In the genomic region with DNA sequence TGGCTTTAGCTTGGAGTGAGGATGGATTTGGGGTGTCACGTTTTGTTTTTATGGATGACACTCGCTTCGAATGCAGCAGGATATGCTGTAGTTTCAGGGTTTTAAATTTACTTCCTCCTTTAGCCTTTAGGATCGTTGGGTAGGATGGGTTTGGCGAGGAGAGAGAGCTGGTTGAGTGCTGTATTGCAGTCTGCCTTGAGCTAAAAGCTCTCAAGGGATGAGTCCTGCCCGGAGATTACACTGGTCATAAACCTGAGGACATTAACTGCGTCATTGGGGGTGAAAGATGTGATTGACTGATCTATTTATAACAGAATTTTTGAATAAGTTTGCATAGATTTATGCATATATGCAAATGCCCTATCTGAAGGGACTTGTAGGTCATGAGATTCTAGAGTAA, we compare ENCODE assay signal across 8 cellular contexts. TPM values are rescaled to one million over a fixed set of nuclear protein-coding genes. Genes with fewer than 3 reads are reported as not detected.
DNase-seq lines count a peak whose midpoint lies in the region; ATAC-seq, FAIRE-seq and TF ChIP-seq lines count a peak whose summit lies in the region.
"Not testable (repeated sequence)": the region's sequence is repeated elsewhere in the genome, so short reads cannot be mapped to it uniquely, and the experiment has no call there.

No MANE protein-coding gene starts in this region.

- TF ChIP-seq RAD21 in GM12878 (IDR thresholded peaks at IDR 0.05; ENCODE audit: insufficient read depth, low read depth, low read length): not testable (repeated sequence)

- H2AFZ ChIP-seq in GM12878 (ENCODE audit: control insufficient read depth, low read depth, low read length): not testable (repeated sequence)

- no CpG with 5 or more reads among the region's 7 CpGs for WGBS in GM12878 (ENCODE audit: insufficient coverage, insufficient replicate concordance, low lambda C conversion rate, missing lambda C conversion rate)

- RAD21 ChIA-PET in GM12878 (lab: Charles Lee; ENCODE audit: unreplicated experiment): not testable (repeated sequence)

- H3K9me3 Mint-ChIP-seq in WTC11; naive thymus-derived CD4-positive, alpha-beta T cell: not testable (repeated sequence)

- not testable (repeated sequence) for H3K27me3 ChIP-seq in GM12878 (replicated peaks in 1 of 2; ENCODE audit: control insufficient read depth in 2 of 2, insufficient read depth in 2 of 2, low read length in 1 of 2); naive thymus-derived CD4-positive, alpha-beta T cell (ENCODE audit: control insufficient read depth in 2 of 2, insufficient read depth in 2 of 2, low read length in 2 of 2)

- H3K4me1 ChIP-seq in GM12878 (ENCODE audit: control insufficient read depth, insufficient read depth, low read length); naive thymus-derived CD4-positive, alpha-beta T cell (ENCODE audit: control insufficient read depth in 2 of 2, insufficient read depth in 2 of 2, low read length in 2 of 2): not testable (repeated sequence)

- ATAC-seq in GM18867 (IDR thresholded peaks at IDR 0.05; ENCODE audit: unreplicated experiment) (peak; percentile 32), GM21737 (IDR thresholded peaks at IDR 0.05; ENCODE audit: unreplicated experiment) (peak; percentile 39), HG03354 (IDR thresholded peaks at IDR 0.05; ENCODE audit: poor library complexity, severe bottlenecking, unreplicated experiment) (peak; percentile 58), WTC11 (peak; percentile 19), GM12878 (peak; percentile 88), left cardiac atrium (peak; percentile 58 to 80)
- ATAC-seq in naive thymus-derived CD4-positive, alpha-beta T cell: peak; percentile 58

- not testable (repeated sequence) for H3K4me3 ChIP-seq in GM12878; naive thymus-derived CD4-positive, alpha-beta T cell (ENCODE audit: low read length)

- not testable (repeated sequence) for H3K27me3 Mint-ChIP-seq in WTC11 (ENCODE audit: low read depth); naive thymus-derived CD4-positive, alpha-beta T cell

- intact Hi-C loops in GM12878 (cut with micrococcal nuclease; ENCODE audit: unreplicated experiment); left cardiac atrium (cut with DNase I); naive thymus-derived CD4-positive, alpha-beta T cell (cut with micrococcal nuclease): not testable (repeated sequence)

- not testable (repeated sequence) for DNase-seq in WTC11 (ENCODE audit: low spot score); GM12878 (ENCODE audit: low read depth, low spot score); left cardiac atrium; naive thymus-derived CD4-positive, alpha-beta T cell; urothelium cell line (ENCODE audit: low spot score)

- TF ChIP-seq EP300 in GM12878 (IDR thresholded peaks at IDR 0.05; ENCODE audit: borderline replicate concordance in 1 of 2, control insufficient read depth in 1 of 2, low read depth in 2 of 2, low read length in 2 of 2): not testable (repeated sequence)

- CTCF ChIA-PET in WTC11 (lab: Charles Lee); GM12878 (lab: Yijun Ruan, JAX); naive thymus-derived CD4-positive, alpha-beta T cell (lab: Charles Lee): not testable (repeated sequence)

- not testable (repeated sequence) for TF ChIP-seq POLR2A in GM12878 (IDR thresholded peaks at IDR 0.05; ENCODE audit: low read depth, low read length)

- H3K4me2 ChIP-seq in GM12878 (ENCODE audit: control insufficient read depth, insufficient read depth): not testable (repeated sequence)

- SMC1A ChIA-PET in GM12878 (lab: Charles Lee; ENCODE audit: uncharacterized antibody, unreplicated experiment): not testable (repeated sequence)

- H3K79me2 ChIP-seq in GM12878 (ENCODE audit: control insufficient read depth, insufficient read depth, low read length): not testable (repeated sequence)

- not testable (repeated sequence) for FAIRE-seq in GM12878 (lab: Jason Lieb, UNC)
- peak; percentile 87 for FAIRE-seq in urothelium cell line (lab: Jason Lieb, UNC)

- H3K27ac ChIP-seq in GM12878 (ENCODE audit: control insufficient read depth, insufficient read depth); naive thymus-derived CD4-positive, alpha-beta T cell (ENCODE audit: low read depth, low read length): not testable (repeated sequence)

- H3K4me3 Mint-ChIP-seq in WTC11; naive thymus-derived CD4-positive, alpha-beta T cell: not testable (repeated sequence)

- POLR2A ChIA-PET in WTC11 (lab: Charles Lee); GM12878 (lab: Charles Lee); naive thymus-derived CD4-positive, alpha-beta T cell (lab: Charles Lee): not testable (repeated sequence)

- not testable (repeated sequence) for BruUV-seq in GM12878 (replicated peaks; lab: Mats Ljungman, UMichigan)

- not testable (repeated sequence) for H3K36me3 Mint-ChIP-seq in WTC11; naive thymus-derived CD4-positive, alpha-beta T cell

- H3K9ac ChIP-seq in GM12878 (ENCODE audit: control insufficient read depth, insufficient read depth, low read length): not testable (repeated sequence)

- in situ Hi-C loops in GM12878 (cut with MboI): not testable (repeated sequence)

- not testable (repeated sequence) for H3K36me3 ChIP-seq in GM12878 (ENCODE audit: control insufficient read depth in 2 of 2, insufficient read depth in 2 of 2, low read length in 1 of 2); naive thymus-derived CD4-positive, alpha-beta T cell (ENCODE audit: control insufficient read depth in 2 of 3, insufficient read depth in 3 of 3, low read length in 3 of 3)

- not testable (repeated sequence) for TF ChIP-seq CTCF in WTC11 (IDR thresholded peaks at IDR 0.05); GM12878 (IDR thresholded peaks at IDR 0.05 in 2 of 3, conservative IDR thresholded peaks at IDR 0.05 in 1 of 3; ENCODE audit: control insufficient read depth in 2 of 3, extremely low read depth in 1 of 3, insufficient read depth in 1 of 3, low read depth in 3 of 3, low read length in 3 of 3)

- not testable (repeated sequence) for H3K27ac Mint-ChIP-seq in WTC11; naive thymus-derived CD4-positive, alpha-beta T cell

- not testable (repeated sequence) for H3K9me3 ChIP-seq in GM12878 (replicated peaks; ENCODE audit: control insufficient read depth, insufficient read depth, low read length); naive thymus-derived CD4-positive, alpha-beta T cell (ENCODE audit: control insufficient read depth in 2 of 3, low read length in 3 of 3)

- H4K20me1 ChIP-seq in GM12878 (ENCODE audit: control insufficient read depth, insufficient read depth): not testable (repeated sequence)

- not testable (repeated sequence) for H3K4me1 Mint-ChIP-seq in WTC11; naive thymus-derived CD4-positive, alpha-beta T cell

RNA-seq across cellular contexts. Expression of gene ARL17B, which starts 11.9 kb away (rescaled TPM):
- total RNA-seq in WTC11 (2021): 24.0 to 29.5 TPM (median 28.3 TPM) in 3 replicates
- total RNA-seq in GM12878 (2013; cell fraction: nucleolus; rRNA removed): 71.6 and 76.4 TPM in 2 replicates
- total RNA-seq in GM12878 (2014; rRNA removed): 5.8 and 6.0 TPM in 2 replicates
- 7.2 and 8.2 TPM in 2 replicates for total RNA-seq in GM12878 (2014; rRNA removed; fragmentation: Illumina TruSeq; extraction: Trizol)
- total RNA-seq in GM12878 (2021): 15.3 and 17.2 TPM in 2 replicates
- 4.1 TPM for polyA plus RNA-seq in GM12878 (2011; ENCODE audit: low read depth)
- polyA plus RNA-seq in GM12878 (2011; rRNA removed): 9.3 and 11.0 TPM in 2 replicates
- polyA plus RNA-seq in GM12878 (2011; cell fraction: cytosol; rRNA removed): 2.8 and 3.6 TPM in 2 replicates
- 19.3 and 25.5 TPM in 2 replicates for polyA plus RNA-seq in GM12878 (2011; cell fraction: nucleus; rRNA removed)
- polyA plus RNA-seq in GM12878 (2012): 4.8 and 6.5 TPM in 2 replicates
- polyA plus RNA-seq in GM12878 (2014; fragmentation: Illumina TruSeq; extraction: Trizol): 6.7 and 7.4 TPM in 2 replicates
- polyA plus RNA-seq in GM12878 (2014; fragmentation: Nextera tagmentation; extraction: Ambion mirVana): 10 to 100 TPM; 23.3 to 23.6 TPM
- polyA plus RNA-seq in GM12878 (2014; rRNA removed): 9.5 and 13.1 TPM in 2 replicates
- 10 to 100 TPM; 24.8 to 25.1 TPM for polyA plus RNA-seq in GM12878 (2016; fragmentation: Nextera tagmentation; extraction: Ambion mirVana)
- polyA minus RNA-seq in GM12878 (2011; rRNA and poly(A)+ RNA removed): 8.4 and 10.4 TPM in 2 replicates
- 1.8 and 5.2 TPM in 2 replicates for polyA minus RNA-seq in GM12878 (2011; cell fraction: cytosol; rRNA and poly(A)+ RNA removed)
- 8.6 and 18.2 TPM in 2 replicates for polyA minus RNA-seq in GM12878 (2011; cell fraction: nucleus; rRNA and poly(A)+ RNA removed)
- 10 to 100 TPM in 1 of 2 donors, 1 to 10 TPM in 1; 9.8 to 19.1 TPM for total RNA-seq in left cardiac atrium
- 10 to 100 TPM; 19.5 to 49.1 (median 34.3) TPM for total RNA-seq in naive thymus-derived CD4-positive, alpha-beta T cell
- polyA plus RNA-seq in naive thymus-derived CD4-positive, alpha-beta T cell: 10 to 100 TPM; 34.0 to 39.2 TPM

Comparison
In these comparisons a context has a peak if more than half of its experiments do, and no peak if none do; other contexts are left out.
1. ATAC-seq: peak in every context shown above with its lines; median percentile 88 in GM12878; 69 in left cardiac atrium; 58 in HG03354; 58 in naive thymus-derived CD4-positive, alpha-beta T cell; 39 in GM21737; 32 in GM18867; 19 in WTC11.